ENCODE assay signal across 1 cellular context in genomic region chr12:121802843-121803698, GRCh38.
TF ChIP-seq lines count a peak whose summit lies in the region.

No MANE protein-coding gene starts in this region.

TF ChIP-seq in H1, 55 proteins besides CTCF, POLR2A, EP300 and RAD21:
- peak; percentile 50; the same call in 1 of the 2 replicates for TF ChIP-seq SP1 (IDR thresholded peaks at IDR 0.05; ENCODE audit: low read depth, low read length)
- TF ChIP-seq EGR1 (IDR thresholded peaks at IDR 0.05; ENCODE audit: borderline replicate concordance, low read depth, low read length) = no peak
- peak; percentile 90 for TF ChIP-seq TAF7 (optimal IDR thresholded peaks at IDR 0.05; ENCODE audit: borderline replicate concordance, low read depth, low read length)
- no peak for TF ChIP-seq HDAC2 (IDR thresholded peaks at IDR 0.05; ENCODE audit: borderline replicate concordance in 1 of 2, low read depth in 2 of 2, low read length in 2 of 2)
- TF ChIP-seq BCL11A (IDR thresholded peaks at IDR 0.05; ENCODE audit: low read depth in 2 of 2, low read length in 2 of 2) = no peak
- no peak for TF ChIP-seq NANOG (IDR thresholded peaks at IDR 0.05; ENCODE audit: insufficient read depth, low read depth, low read length, poor library complexity, severe bottlenecking)
- no peak for TF ChIP-seq TCF12 (IDR thresholded peaks at IDR 0.05; ENCODE audit: low read depth, low read length)
- TF ChIP-seq JUN (IDR thresholded peaks at IDR 0.05; ENCODE audit: low read depth, low read length) = no peak
- TF ChIP-seq CREB1 (IDR thresholded peaks at IDR 0.05) = no peak; the same call in 1 of the 2 replicates
- TF ChIP-seq RBBP5 (IDR thresholded peaks at IDR 0.05; ENCODE audit: borderline replicate concordance, low read depth, low read length) = no peak
- no peak for TF ChIP-seq CBX8 (IDR thresholded peaks at IDR 0.05; ENCODE audit: borderline replicate concordance, low read depth, low read length)
- TF ChIP-seq RNF2 (IDR thresholded peaks at IDR 0.05; ENCODE audit: borderline replicate concordance, low read depth, low read length, missing control alignments, poor library complexity, severe bottlenecking) = no peak
- TF ChIP-seq EZH2 (IDR thresholded peaks at IDR 0.05; ENCODE audit: low read depth, low read length, severe bottlenecking) = no peak
- no peak for TF ChIP-seq JUND (IDR thresholded peaks at IDR 0.05; ENCODE audit: low read length)
- TF ChIP-seq CTBP2 (IDR thresholded peaks at IDR 0.05; ENCODE audit: borderline replicate concordance, insufficient read depth, insufficient read length, low read length) = no peak
- peak; percentile 31 for TF ChIP-seq PHF8 (conservative IDR thresholded peaks at IDR 0.05; ENCODE audit: low read depth, low read length)
- TF ChIP-seq SRF (IDR thresholded peaks at IDR 0.05; ENCODE audit: low read depth, low read length) = no peak
- no peak for TF ChIP-seq RXRA (IDR thresholded peaks at IDR 0.05; ENCODE audit: insufficient read depth, low read depth, low read length)
- peak; percentile 26; the same call in 1 of the 2 replicates for TF ChIP-seq MAX (IDR thresholded peaks at IDR 0.05)
- TF ChIP-seq CEBPB (IDR thresholded peaks at IDR 0.05; ENCODE audit: low read depth, low read length) = no peak
- TF ChIP-seq SAP30 (IDR thresholded peaks at IDR 0.05; ENCODE audit: insufficient read depth, insufficient replicate concordance, low read length) = no peak
- no peak for TF ChIP-seq MAFK (IDR thresholded peaks at IDR 0.05; ENCODE audit: low read depth, low read length)
- TF ChIP-seq SP4 (IDR thresholded peaks at IDR 0.05; ENCODE audit: low read length) = no peak; the same call in 1 of the 2 replicates
- no peak for TF ChIP-seq E2F6 (IDR thresholded peaks at IDR 0.05)
- TF ChIP-seq KDM4A (IDR thresholded peaks at IDR 0.05; ENCODE audit: low read depth, low read length, severe bottlenecking) = peak; percentile 13
- no peak for TF ChIP-seq ATF3 (IDR thresholded peaks at IDR 0.05; ENCODE audit: insufficient read depth, low read depth, low read length)
- no peak for TF ChIP-seq NRF1 (IDR thresholded peaks at IDR 0.05; ENCODE audit: low read depth, low read length)
- TF ChIP-seq KDM5A (IDR thresholded peaks at IDR 0.05; ENCODE audit: low read length) = no peak
- no peak for TF ChIP-seq BRCA1 (IDR thresholded peaks at IDR 0.05; ENCODE audit: low read depth, low read length)
- peak; percentile 96 for TF ChIP-seq TBP (IDR thresholded peaks at IDR 0.05; ENCODE audit: low read depth, low read length)
- TF ChIP-seq GABPA (IDR thresholded peaks at IDR 0.05; ENCODE audit: borderline replicate concordance, insufficient read depth, low read length) = no peak
- no peak for TF ChIP-seq CHD7 (IDR thresholded peaks at IDR 0.05; ENCODE audit: insufficient replicate concordance, low read length)
- no peak for TF ChIP-seq POU5F1 (IDR thresholded peaks at IDR 0.05; ENCODE audit: low read depth, low read length)
- TF ChIP-seq KDM1A (IDR thresholded peaks at IDR 0.05; ENCODE audit: borderline replicate concordance, low read length) = no peak
- no peak for TF ChIP-seq USF2 (IDR thresholded peaks at IDR 0.05; ENCODE audit: low read length)
- TF ChIP-seq CBX5 (IDR thresholded peaks at IDR 0.05; ENCODE audit: low read depth, low read length) = no peak
- TF ChIP-seq CHD2 (IDR thresholded peaks at IDR 0.05; ENCODE audit: low read length) = no peak; the same call in 1 of the 2 replicates
- no peak for TF ChIP-seq GTF2F1 (IDR thresholded peaks at IDR 0.05; ENCODE audit: borderline replicate concordance, low read depth, low read length)
- no peak for TF ChIP-seq BACH1 (IDR thresholded peaks at IDR 0.05; ENCODE audit: low read length)
- TF ChIP-seq POLR2AphosphoS5 (IDR thresholded peaks at IDR 0.05; ENCODE audit: low read depth, low read length) = peak; percentile 94
- TF ChIP-seq YY1 (IDR thresholded peaks at IDR 0.05; ENCODE audit: low read depth, low read length) = peak; percentile 94
- no peak for TF ChIP-seq ATF2 (IDR thresholded peaks at IDR 0.05; ENCODE audit: low read length)
- TF ChIP-seq TAF1 (IDR thresholded peaks at IDR 0.05; ENCODE audit: low read depth, low read length) = peak; percentile 97
- no peak for TF ChIP-seq CHD1 (IDR thresholded peaks at IDR 0.05; ENCODE audit: low read depth, low read length)
- peak; percentile 72 for TF ChIP-seq ASH2L (IDR thresholded peaks at IDR 0.05; ENCODE audit: low read length)
- no peak for TF ChIP-seq FOSL1 (IDR thresholded peaks at IDR 0.05; ENCODE audit: insufficient read depth, low read depth, low read length)
- no peak for TF ChIP-seq SUZ12 (IDR thresholded peaks at IDR 0.05; ENCODE audit: low read length)
- no peak for TF ChIP-seq SIRT6 (IDR thresholded peaks at IDR 0.05; ENCODE audit: low read length)
- peak; percentile 83 for TF ChIP-seq TEAD4 (IDR thresholded peaks at IDR 0.05; ENCODE audit: low read depth, low read length)
- TF ChIP-seq HDAC6 (IDR thresholded peaks at IDR 0.05; ENCODE audit: low read depth, low read length) = no peak
- no peak for TF ChIP-seq RFX5 (IDR thresholded peaks at IDR 0.05; ENCODE audit: borderline replicate concordance, low read depth, low read length)
- TF ChIP-seq SIN3A (conservative IDR thresholded peaks at IDR 0.05 in 1 of 2, IDR thresholded peaks at IDR 0.05 in 1 of 2; ENCODE audit: low read depth in 1 of 2, low read length in 2 of 2) = no peak; a peak in 1 of 4 replicates
- TF ChIP-seq ZNF274 (IDR thresholded peaks at IDR 0.05; ENCODE audit: borderline replicate concordance, extremely low read depth, low read length) = no peak
- TF ChIP-seq SP2 (IDR thresholded peaks at IDR 0.05; ENCODE audit: low read length) = no peak
- TF ChIP-seq SIX5 (IDR thresholded peaks at IDR 0.05; ENCODE audit: low read depth, low read length) = no peak
